ENCODE assay signal across 23 cellular contexts in genomic region chr17:6343736-6344135, GRCh38.
"Had no signal": no experiment of that assay in that cellular context is flagged by ENCODE, and none has a peak within 500 bp of the region (broad histone marks: within the 10 kb centered on the region; RNA-seq: fewer than 3 reads in every experiment).

No MANE protein-coding gene starts in this region.

- H3K9me3 ChIP-seq: neutrophil, pancreas, prostate gland, right lobe of liver, sigmoid colon, stomach, thoracic aorta, thyroid gland, tibial nerve, upper lobe of right lung had no signal

- H3K27me3 ChIP-seq: neutrophil, pancreas, right lobe of liver, sigmoid colon, thyroid gland, tibial nerve, upper lobe of right lung had no signal

- H3K36me3 ChIP-seq: neutrophil, pancreas, prostate gland, right lobe of liver, sigmoid colon, stomach, thoracic aorta, thyroid gland, tibial nerve, upper lobe of right lung had no signal

- DNase-seq: naive B cell; naive thymus-derived CD8-positive, alpha-beta T cell; nephron progenitor cell; nucleus accumbens; pancreas; right cardiac atrium; sigmoid colon; small intestine; stimulated activated CD4-positive, alpha-beta T cell treated with anti-CD3 and anti-CD28 coated beads, Interleukin-15, amount 100 ng/mL, for 24 hours; stimulated activated CD4-positive, alpha-beta T cell treated with anti-CD3 and anti-CD28 coated beads, Interleukin-2, amount 100 ng/mL, for 24 hours; stimulated activated CD4-positive, alpha-beta T cell treated with anti-CD3 and anti-CD28 coated beads, Interleukin-2, amount 100 ng/mL, for 48 hours; stimulated activated CD4-positive, alpha-beta T cell treated with anti-CD3 and anti-CD28 coated beads, Interleukin-4, amount 100 ng/mL, for 24 hours; stimulated activated naive B cell treated with anti-CD40 and anti-IgM and Interleukin-4, amounts not matched to agents 10 μg/mL and 1 μg/mL and 100 μg/mL, for 72 hours; stimulated activated naive CD4-positive, alpha-beta T cell treated with Interleukin-2 at 50 U/mL for 16 hours; stomach; thyroid gland; trophoblast cell; upper lobe of right lung had no signal

- H3K4me1 ChIP-seq: pancreas, prostate gland, right lobe of liver, sigmoid colon, stomach, thyroid gland, tibial nerve, upper lobe of right lung had no signal

- H3K4me3 ChIP-seq: pancreas, prostate gland, right lobe of liver, sigmoid colon, stomach, thoracic aorta, thyroid gland, tibial nerve, upper lobe of right lung had no signal

- H3K27ac ChIP-seq: neutrophil, pancreas, prostate gland, right lobe of liver, sigmoid colon, stomach, thoracic aorta, thyroid gland, tibial nerve, upper lobe of right lung had no signal

- FAIRE-seq: pancreas, small intestine had no signal
